Comparison of ENCODE assay signal across 7 cellular contexts in the genomic region with DNA sequence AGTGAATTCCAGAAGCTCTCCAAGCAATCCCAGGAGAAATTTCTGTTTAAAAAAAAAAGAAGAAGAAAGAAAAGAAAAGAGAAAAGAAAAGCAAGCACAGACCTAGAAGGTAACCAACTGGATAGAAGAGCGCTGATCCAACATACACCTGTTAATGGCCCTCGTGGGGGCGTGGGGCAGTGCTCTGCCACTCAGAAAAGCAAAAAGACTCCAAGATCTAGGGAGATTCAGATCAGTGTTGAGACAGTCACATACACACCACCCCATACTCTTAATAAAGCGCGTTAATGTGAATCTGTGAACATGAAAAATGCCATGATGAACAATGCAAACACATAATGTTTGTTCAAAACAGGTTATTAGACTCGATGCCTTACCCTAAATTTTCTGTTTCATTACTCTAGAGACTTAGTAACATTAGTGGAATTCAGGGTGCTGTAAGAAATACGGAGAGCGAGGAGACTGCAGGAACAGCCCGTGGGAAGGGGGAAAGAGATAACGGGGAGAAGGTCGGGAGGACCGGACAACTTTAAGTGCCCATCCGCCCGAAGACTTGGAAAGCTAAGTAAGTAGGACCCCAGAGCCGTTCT. TPM values are rescaled to one million over a fixed set of nuclear protein-coding genes. Genes with fewer than 3 reads are reported as not detected.
DNase-seq lines count a peak whose midpoint lies in the region; ATAC-seq and TF ChIP-seq lines count a peak whose summit lies in the region.

No MANE protein-coding gene starts in this region.

- H3K4me3 ChIP-seq in HCT116 (replicated peaks in 1 of 2; ENCODE audit: low read depth in 1 of 2, low read length in 2 of 2): peak overlapping the region; percentile 91 to 97
- peak overlapping the region; percentile 98 for H3K4me3 ChIP-seq in SK-N-MC
- peak overlapping the region; percentile 67 for H3K4me3 ChIP-seq in hepatocyte
- H3K4me3 ChIP-seq in stomach smooth muscle (ENCODE audit: low read length in 2 of 2): peak overlapping the region; percentile 90 to 94

- no peak for TF ChIP-seq RAD21 in HCT116 (IDR thresholded peaks at IDR 0.05; ENCODE audit: low read depth)

- H3K27me3 ChIP-seq in HCT116 (ENCODE audit: insufficient read depth, low read length) (no peaks in the 10 kb centered on the region), hepatocyte (no peaks in the 10 kb centered on the region), stomach smooth muscle (ENCODE audit: control insufficient read depth in 1 of 2, insufficient read depth in 2 of 2, low read length in 2 of 2) (no peaks in the 10 kb centered on the region)

- intact Hi-C loops in HCT116 (cut with micrococcal nuclease): loop anchor here (1.0 kb wide), 1 partner anchor 261 kb away; the partner anchor contains the start of gene ATP1B1

- POLR2A ChIA-PET in HCT116 (lab: Charles Lee): no interaction called here

- no peak for TF ChIP-seq POLR2A in HCT116 (IDR thresholded peaks at IDR 0.05; ENCODE audit: borderline replicate concordance, extremely low read depth, insufficient read depth, insufficient read length)

- H3K27ac ChIP-seq in HCT116 (ENCODE audit: low read depth, low read length) (0 out of 2 replicates have a peak overlapping the region, but pooled peaks have one; percentile 5), SK-N-MC (no peak overlapping the region), hepatocyte (peak overlapping the region; percentile 37), stomach smooth muscle (ENCODE audit: low read length) (peak overlapping the region; percentile 64)

- TF ChIP-seq CTCF in HCT116 (IDR thresholded peaks at IDR 0.05 in 2 of 3, conservative IDR thresholded peaks at IDR 0.05 in 1 of 3; ENCODE audit: borderline replicate concordance in 1 of 3, insufficient read depth in 1 of 3, low read depth in 2 of 3, low read length in 2 of 3): no peak
- no peak for TF ChIP-seq CTCF in hepatocyte (IDR thresholded peaks at IDR 0.05; ENCODE audit: poor library complexity)

- ATAC-seq in HCT116: peak; percentile 31
- ATAC-seq in GM18511 (IDR thresholded peaks at IDR 0.05; ENCODE audit: unreplicated experiment): no peak
- ATAC-seq in HG03025 (IDR thresholded peaks at IDR 0.05; ENCODE audit: low FRiP score, unreplicated experiment): no peak

- BruUV-seq in HCT116 (replicated peaks; lab: Mats Ljungman, UMichigan): TSS peak; percentile 77

- H3K9ac ChIP-seq in HCT116 (ENCODE audit: low read length) (peak overlapping the region; percentile 51), SK-N-MC (ENCODE audit: insufficient read length) (peak overlapping the region; percentile 42), stomach smooth muscle (ENCODE audit: low read length in 2 of 2) (peak overlapping the region; percentile 78 to 84)

- RAD21 ChIA-PET in HCT116 (lab: Charles Lee; ENCODE audit: low non-redundant PET in 1 of 2, low total read pairs in 2 of 2, uncharacterized antibody in 2 of 2, unreplicated experiment in 2 of 2): no interaction called here

- H3K9me2 ChIP-seq in HCT116 (ENCODE audit: insufficient read depth) (no peaks in the 10 kb centered on the region), hepatocyte (replicated peaks; ENCODE audit: insufficient read depth) (no peaks in the 10 kb centered on the region)

- WGBS in hepatocyte (ENCODE audit: low lambda C conversion rate, missing lambda C conversion rate): 10% methylated on average over 15 of the region's 15 CpGs

- H3K4me2 ChIP-seq in HCT116 (ENCODE audit: low read length) (peak overlapping the region; percentile 84), hepatocyte (peak overlapping the region; percentile 84)

- H3K36me3 ChIP-seq in HCT116 (ENCODE audit: control insufficient read depth in 1 of 2, insufficient read depth in 2 of 2, low read length in 2 of 2) (peaks cover 7 to 12% of the 10 kb centered on the region in 2 experiments; a peak in 3 of 4 replicates), SK-N-MC (ENCODE audit: insufficient read depth, low read length) (peaks cover 21% of the 10 kb centered on the region), hepatocyte (replicated peaks; ENCODE audit: insufficient read depth, low read depth) (no peaks in the 10 kb centered on the region), stomach smooth muscle (ENCODE audit: control insufficient read depth in 2 of 2, insufficient read depth in 2 of 2, low read length in 2 of 2) (peaks cover 6 to 10% of the 10 kb centered on the region in 2 donors)

- H3K9me3 ChIP-seq in HCT116 (ENCODE audit: control insufficient read depth in 1 of 2, insufficient read depth in 1 of 2, low read depth in 1 of 2, low read length in 2 of 2): no peaks in the 10 kb centered on the region
- H3K9me3 ChIP-seq in SK-N-MC (ENCODE audit: low read depth, low read length): no peaks in the 10 kb centered on the region
- H3K9me3 ChIP-seq in hepatocyte (ENCODE audit: low read depth): no peaks in the 10 kb centered on the region
- no peaks in the 10 kb centered on the region for H3K9me3 ChIP-seq in stomach smooth muscle (ENCODE audit: control insufficient read depth in 2 of 2, low read length in 2 of 2)

- CTCF ChIA-PET in HCT116 (lab: Charles Lee): interaction anchor here (1.0 kb wide), 2 partner anchors 18 to 764 kb away, joined by 3 read pairs; no protein-coding TSS in a partner anchor

- H3K79me2 ChIP-seq in HCT116 (ENCODE audit: insufficient read depth, low read length) (peaks cover 38% of the 10 kb centered on the region), hepatocyte (peaks cover 56% of the 10 kb centered on the region)

- H4K20me1 ChIP-seq in HCT116 (ENCODE audit: insufficient read depth) (no peaks in the 10 kb centered on the region), hepatocyte (ENCODE audit: insufficient read depth, poor library complexity, severe bottlenecking) (no peaks in the 10 kb centered on the region)

- DNase-seq in HCT116 (ENCODE audit: low read depth, low spot score) (no peak), SK-N-MC (ENCODE audit: low read depth, low spot score) (no peak), hepatocyte (ENCODE audit: low spot score) (peak; percentile 11), NOMO-1 treated with DMSO at 0.1 percent for 48 hours (lab: John Stamatoyannopoulos, UW; ENCODE audit: unreplicated experiment) (no peak)

- H3K4me1 ChIP-seq in HCT116 (ENCODE audit: control insufficient read depth in 1 of 2, insufficient read depth in 2 of 2, low read length in 2 of 2) (peaks cover 17 to 40% of the 10 kb centered on the region in 2 experiments), hepatocyte (ENCODE audit: insufficient read depth) (peaks cover 5% of the 10 kb centered on the region), stomach smooth muscle (ENCODE audit: control insufficient read depth, insufficient read depth, low read length) (no peaks in the 10 kb centered on the region)

- H2AFZ ChIP-seq in HCT116 (ENCODE audit: low read depth, low read length, poor library complexity, severe bottlenecking) (peak overlapping the region; percentile 55), hepatocyte (peak overlapping the region; percentile 90)

TF ChIP-seq in HCT116, 20 proteins besides CTCF, POLR2A, EP300 and RAD21:
- TF ChIP-seq YY1 (IDR thresholded peaks at IDR 0.05; ENCODE audit: extremely low read depth, insufficient replicate concordance, low read depth, low read length) (no peak), REST (IDR thresholded peaks at IDR 0.05; ENCODE audit: low read depth) (no peak), EGR1 (IDR thresholded peaks at IDR 0.05; ENCODE audit: low read depth) (no peak), TCF7L2 (IDR thresholded peaks at IDR 0.05; ENCODE audit: borderline replicate concordance, extremely low read depth, insufficient read depth, insufficient read length) (no peak), ZFX (IDR thresholded peaks at IDR 0.05) (no peak), ELF1 (IDR thresholded peaks at IDR 0.05; ENCODE audit: borderline replicate concordance, low read depth) (no peak)
- TF ChIP-seq, protein P1, sequence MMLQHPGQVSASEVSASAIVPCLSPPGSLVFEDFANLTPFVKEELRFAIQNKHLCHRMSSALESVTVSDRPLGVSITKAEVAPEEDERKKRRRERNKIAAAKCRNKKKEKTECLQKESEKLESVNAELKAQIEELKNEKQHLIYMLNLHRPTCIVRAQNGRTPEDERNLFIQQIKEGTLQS (IDR thresholded peaks at IDR 0.05): no peak

RNA-seq across cellular contexts. Expression of gene NME7, which starts 0.4 kb away (rescaled TPM):
- total RNA-seq in HCT116 (2021; ENCODE audit: unreplicated experiment) (21.8 TPM), hepatocyte (13.7 and 25.4 TPM in 2 replicates)
- polyA plus RNA-seq in HCT116 (2012): 18.2 and 23.4 TPM in 2 replicates
- 65.2 and 76.5 TPM in 2 replicates for polyA plus RNA-seq in hepatocyte

RNA-seq across cellular contexts. Expression of gene BLZF1, which starts 0.8 kb away (rescaled TPM):
- total RNA-seq in HCT116 (2021; ENCODE audit: unreplicated experiment): 19.6 TPM
- polyA plus RNA-seq in HCT116 (2012): 5.9 and 7.8 TPM in 2 replicates
- 22.3 and 29.6 TPM in 2 replicates for total RNA-seq in hepatocyte
- polyA plus RNA-seq in hepatocyte: 16.3 and 17.1 TPM in 2 replicates
